ENCODE assay signal across 29 cellular contexts in genomic region chr1:28141685-28142084, GRCh38. TPM values are rescaled to one million over a fixed set of nuclear protein-coding genes. Genes with fewer than 3 reads are reported as not detected.
"Had no signal": no experiment of that assay in that cellular context is flagged by ENCODE, and none has a peak within 500 bp of the region (broad histone marks: within the 10 kb centered on the region; RNA-seq: fewer than 3 reads in every experiment).

No MANE protein-coding gene starts in this region.

- H3K9me3 ChIP-seq: esophagus squamous epithelium, gastrocnemius medialis, heart right ventricle, left lung, lower lobe of right lung, mucosa of descending colon had no signal

- H3K4me3 ChIP-seq: coronary artery, dorsolateral prefrontal cortex, esophagus squamous epithelium, gastrocnemius medialis, heart right ventricle, left lung, lower lobe of right lung, mucosa of descending colon had no signal

- DNase-seq: dermis blood vessel endothelial cell; effector CD4-positive, alpha-beta T cell; effector memory CD4-positive, alpha-beta T cell; erythroblast; esophagus squamous epithelium; foreskin fibroblast; foreskin melanocyte; gastrocnemius medialis; glutamatergic neuron; head of caudate nucleus; heart right ventricle; hippocampal formation; left cardiac atrium; left lung; left ventricle myocardium superior; lower lobe of right lung; mesenchymal stem cell; mucosa of descending colon; naive B cell had no signal

- H3K9me3 Mint-ChIP-seq: mesothelial cell of epicardium, naive B cell had no signal

- H3K27me3 ChIP-seq: dorsolateral prefrontal cortex, esophagus squamous epithelium, gastrocnemius medialis, heart right ventricle, left lung had no signal

- H3K27ac ChIP-seq: coronary artery, dorsolateral prefrontal cortex, epithelial cell of prostate, esophagus squamous epithelium, gastrocnemius medialis, heart right ventricle, left lung, lower lobe of right lung had no signal

- H3K27ac Mint-ChIP-seq: mesothelial cell of epicardium had no signal

- H3K4me1 ChIP-seq: gastrocnemius medialis had no signal

- FAIRE-seq: colon, islet of Langerhans, keratinocyte had no signal

- H3K36me3 Mint-ChIP-seq: mesothelial cell of epicardium, naive B cell had no signal

- H3K4me1 Mint-ChIP-seq: mesothelial cell of epicardium had no signal

- H3K27me3 Mint-ChIP-seq: naive B cell had no signal

- ATAC-seq: esophagus mucosa, gastrocnemius medialis, heart right ventricle, left cardiac atrium, left lung, left ventricle myocardium superior, lower lobe of right lung, mucosa of descending colon had no signal

- H3K4me3 Mint-ChIP-seq: mesothelial cell of epicardium, naive B cell had no signal

- H3K36me3 ChIP-seq: esophagus squamous epithelium, gastrocnemius medialis, lower lobe of right lung had no signal

RNA-seq across cellular contexts. Expression of gene PTAFR, which starts 34.8 kb away (rescaled TPM):
- total RNA-seq: glomerular endothelial cell, myocyte had no signal
